ENCODE assay signal across 10 cellular contexts in genomic region chr6:161418458-161418945, GRCh38.
A peak's percentile ranks its signal among the peaks of the same experiment; 100 is the strongest.
DNase-seq lines count a peak whose midpoint lies in the region; ATAC-seq and TF ChIP-seq lines count a peak whose summit lies in the region.
"Had no signal": no experiment of that assay in that cellular context is flagged by ENCODE, and none has a peak within 500 bp of the region (broad histone marks: within the 10 kb centered on the region; RNA-seq: fewer than 3 reads in every experiment).

No MANE protein-coding gene starts in this region.

- H3K27ac Mint-ChIP-seq in effector memory CD8-positive, alpha-beta T cell, result no peak overlapping the region
- H3K27ac Mint-ChIP-seq: CD8-positive, alpha-beta memory T cell; dendritic cell treated with granulocyte-macrophage colony-stimulating factor and Interleukin-4, amounts not matched to agents 40 ng/mL and 50 ng/mL, for 4 days had no signal

- DNase-seq in NCI-H510A treated with DMSO at 0.1 percent for 48 hours (lab: John Stamatoyannopoulos, UW) (peak; percentile 11), NCI-H510A (lab: John Stamatoyannopoulos, UW) (no peak), LHCN-M2 (ENCODE audit: low read depth) (peak; percentile 91), RWPE1 (ENCODE audit: low spot score) (peak; percentile 39), medulla oblongata (ENCODE audit: extremely low spot score) (peak; percentile 95), uterus (peak; percentile 20 to 38)
- peak; percentile 23 to 26 (median 24) for DNase-seq in effector memory CD8-positive, alpha-beta T cell

- H3K36me3 ChIP-seq in uterus, result no peaks in the 10 kb centered on the region

- ATAC-seq in GM19438 (IDR thresholded peaks at IDR 0.05; ENCODE audit: low read depth, unreplicated experiment), result peak; percentile 68
- peak; percentile 35 for ATAC-seq in effector memory CD8-positive, alpha-beta T cell (replicated peaks)

- no peak overlapping the region for H3K4me3 ChIP-seq in uterus

- TF ChIP-seq POLR2A in uterus (IDR thresholded peaks at IDR 0.05), result no peak

- TF ChIP-seq CTCF in RWPE1 (conservative IDR thresholded peaks at IDR 0.05; ENCODE audit: low read depth) (peak; percentile 77), uterus (IDR thresholded peaks at IDR 0.05) (peak; percentile 54 to 71 (median 60))

- no peaks in the 10 kb centered on the region for H3K4me1 ChIP-seq in uterus

- H3K9me3 Mint-ChIP-seq in effector memory CD8-positive, alpha-beta T cell, result no peaks in the 10 kb centered on the region
- H3K9me3 Mint-ChIP-seq: CD8-positive, alpha-beta memory T cell; dendritic cell treated with granulocyte-macrophage colony-stimulating factor and Interleukin-4, amounts not matched to agents 40 ng/mL and 50 ng/mL, for 4 days had no signal

- intact Hi-C loops in uterus (cut with DNase I; ENCODE audit: low total_unique reads), result no loop called here

- CTCF ChIA-PET in RWPE1 (lab: Yijun Ruan, JAX), result interaction anchor here (0.6 to 2.1 kb wide), 21 partner anchors 11 to 1893 kb away, joined by 3 to 23 read pairs (median 4); no protein-coding TSS in a partner anchor

- peaks cover 16 to 26% of the 10 kb centered on the region in 2 donors for H3K27me3 Mint-ChIP-seq in effector memory CD8-positive, alpha-beta T cell
- H3K27me3 Mint-ChIP-seq: dendritic cell treated with granulocyte-macrophage colony-stimulating factor and Interleukin-4, amounts not matched to agents 40 ng/mL and 50 ng/mL, for 4 days had no signal

- H3K4me1 Mint-ChIP-seq in effector memory CD8-positive, alpha-beta T cell (ENCODE audit: low read depth in 2 of 2), result peaks cover 0 to 2% of the 10 kb centered on the region in 2 donors
- H3K4me1 Mint-ChIP-seq: CD8-positive, alpha-beta memory T cell had no signal

- no peaks in the 10 kb centered on the region for H3K9me3 ChIP-seq in uterus

- H3K4me3 Mint-ChIP-seq in effector memory CD8-positive, alpha-beta T cell, result no peak overlapping the region
- H3K4me3 Mint-ChIP-seq: CD8-positive, alpha-beta memory T cell; dendritic cell treated with granulocyte-macrophage colony-stimulating factor and Interleukin-4, amounts not matched to agents 40 ng/mL and 50 ng/mL, for 4 days had no signal

- H3K27me3 ChIP-seq in uterus, result no peaks in the 10 kb centered on the region

- POLR2A ChIA-PET in RWPE1 (lab: Yijun Ruan, JAX; ENCODE audit: low non-redundant PET), result no interaction called here

- H3K36me3 Mint-ChIP-seq in effector memory CD8-positive, alpha-beta T cell (ENCODE audit: insufficient read depth), result no peaks in the 10 kb centered on the region
- H3K36me3 Mint-ChIP-seq: CD8-positive, alpha-beta memory T cell had no signal

- H3K27ac ChIP-seq in RWPE1 (no peak overlapping the region), uterus (no peak overlapping the region)
